10 cellular contexts compared by ENCODE assay signal in genomic region chr4:98642991-98643426, GRCh38. TPM values are rescaled to one million over a fixed set of nuclear protein-coding genes. Genes with fewer than 3 reads are reported as not detected.
DNase-seq lines count a peak whose midpoint lies in the region; ATAC-seq, FAIRE-seq and TF ChIP-seq lines count a peak whose summit lies in the region.
"Had no signal": no experiment of that assay in that cellular context is flagged by ENCODE, and none has a peak within 500 bp of the region (broad histone marks: within the 10 kb centered on the region; RNA-seq: fewer than 3 reads in every experiment).

No MANE protein-coding gene starts in this region.

- ATAC-seq in K562 = no peak; the same call in 2 of the 3 replicates
- ATAC-seq in GM18517 (IDR thresholded peaks at IDR 0.05; ENCODE audit: unreplicated experiment) = no peak

- CTCF ChIA-PET in K562 (lab: Yijun Ruan, JAX; ENCODE audit: low intra/inter-chr PET ratio) = no interaction called here

- H3K36me3 ChIP-seq in K562 (ENCODE audit: control insufficient read depth, insufficient read depth, low read length) = no peaks in the 10 kb centered on the region

- TF ChIP-seq CTCF in K562 (IDR thresholded peaks at IDR 0.05 in 2 of 3, conservative IDR thresholded peaks at IDR 0.05 in 1 of 3; ENCODE audit: insufficient read depth in 2 of 3, low read depth in 1 of 3, low read length in 3 of 3) = no peak
- no peak for TF ChIP-seq CTCF in GM20000 (IDR thresholded peaks at IDR 0.05; ENCODE audit: extremely low read depth, missing control alignments)

- no peaks in the 10 kb centered on the region for H3K4me1 ChIP-seq in K562 (replicated peaks in 1 of 2; ENCODE audit: control insufficient read depth in 2 of 2, insufficient read depth in 2 of 2, low read length in 2 of 2)

- no TSS peak for BruUV-seq in K562 (replicated peaks; lab: Mats Ljungman, UMichigan)

- no peak for TF ChIP-seq POLR2A in K562 (conservative IDR thresholded peaks at IDR 0.05)

- no peak overlapping the region for H3K4me3 ChIP-seq in K562

- no peak for TF ChIP-seq RAD21 in K562 (CRISPR knock-in tag; conservative IDR thresholded peaks at IDR 0.05 in 1 of 2, IDR thresholded peaks at IDR 0.05 in 1 of 2)

- H3K9me3 ChIP-seq in K562 (replicated peaks; ENCODE audit: control insufficient read depth, insufficient read depth, low read depth, low read length) = no peaks in the 10 kb centered on the region

- H3K27ac ChIP-seq in K562 (ENCODE audit: extremely low read depth, low read depth, low read length) = no peak overlapping the region

- H3K9ac ChIP-seq in K562 (ENCODE audit: insufficient read depth in 1 of 2, low read depth in 2 of 2, low read length in 2 of 2) = no peak overlapping the region

- 4% methylated on average over 4 of the region's 4 CpGs for WGBS in K562 (ENCODE audit: insufficient coverage, low coverage, missing lambda C conversion rate)

- no peaks in the 10 kb centered on the region for H3K79me2 ChIP-seq in K562 (ENCODE audit: control insufficient read depth, insufficient read depth, low read length)

- peaks cover 0 to 4% of the 10 kb centered on the region in 2 experiments; a peak in 3 of 5 replicates for H3K27me3 ChIP-seq in K562 (ENCODE audit: control insufficient read depth in 2 of 2, insufficient read depth in 2 of 2, low read length in 2 of 2)

- no peaks in the 10 kb centered on the region for H3K9me1 ChIP-seq in K562 (ENCODE audit: control insufficient read depth, insufficient read depth, low read length)

- in situ Hi-C loops in K562 (cut with MboI) = no loop called here

- DNase-seq in DMS53 treated with DMSO at 0.1 percent for 48 hours (lab: John Stamatoyannopoulos, UW; ENCODE audit: unreplicated experiment) = peak; percentile 91
- peak; percentile 74 for DNase-seq in LHCN-M2 (ENCODE audit: low read depth)
- no peak for DNase-seq in K562 (ENCODE audit: extremely low read depth in 1 of 4, low spot score in 3 of 4)
- DNase-seq in lung microvascular endothelial cell (ENCODE audit: low read depth in 2 of 2) = peak; percentile 59 to 60
- no peak for DNase-seq in NCI-H187 (lab: John Stamatoyannopoulos, UW)
- no peak for DNase-seq in GM20000 (ENCODE audit: low spot score)
- no peak for DNase-seq in nucleus accumbens (lab: John Stamatoyannopoulos, UW)
- DNase-seq: hypothalamus, NCI-H2029 had no signal

- intact Hi-C loops in K562 (cut with micrococcal nuclease) = no loop called here

- no peak overlapping the region for H2AFZ ChIP-seq in K562 (ENCODE audit: low read depth, low read length)

- peak; percentile 51 for FAIRE-seq in K562 (lab: Jason Lieb, UNC)

- no peak for TF ChIP-seq EP300 in K562 (IDR thresholded peaks at IDR 0.05; ENCODE audit: low read length)

- POLR2A ChIA-PET in K562 (lab: Yijun Ruan, JAX) = interaction anchor here (0.6 kb wide), 1 partner anchor 147 kb away, joined by 4 read pairs; no protein-coding TSS in a partner anchor

- no peaks in the 10 kb centered on the region for H4K20me1 ChIP-seq in K562 (replicated peaks; ENCODE audit: control insufficient read depth, insufficient read depth, low read length)

- no peak overlapping the region; the same call in 1 of the 2 replicates for H3K4me2 ChIP-seq in K562 (ENCODE audit: insufficient read depth, low read length)

TF ChIP-seq in K562, 482 proteins besides CTCF, POLR2A, EP300 and RAD21 (continues in another document):
- TF ChIP-seq ZNF436 (CRISPR knock-in tag; IDR thresholded peaks at IDR 0.05) (no peak), SREBF2 (CRISPR knock-in tag; IDR thresholded peaks at IDR 0.05) (no peak), PHF21A (IDR thresholded peaks at IDR 0.05; ENCODE audit: borderline replicate concordance, low read depth) (no peak), TAF9B (IDR thresholded peaks at IDR 0.05; ENCODE audit: partially characterized antibody) (no peak), GTF2F1 (IDR thresholded peaks at IDR 0.05; ENCODE audit: low read depth, low read length) (no peak), MEIS2 (IDR thresholded peaks at IDR 0.05; ENCODE audit: partially characterized antibody) (no peak), RNF2 (IDR thresholded peaks at IDR 0.05) (no peak), ZNF76 (CRISPR knock-in tag; IDR thresholded peaks at IDR 0.05; ENCODE audit: borderline replicate concordance) (no peak), TCF7L2 (IDR thresholded peaks at IDR 0.05; ENCODE audit: low read depth, low read length) (no peak), FUS (optimal IDR thresholded peaks at IDR 0.05; ENCODE audit: low read depth, low read length) (no peak), CREB5 (CRISPR knock-in tag; IDR thresholded peaks at IDR 0.05) (no peak), SMARCA4 (IDR thresholded peaks at IDR 0.05) (peak; percentile 61; the same call in 1 of the 2 replicates), RBFOX2 (IDR thresholded peaks at IDR 0.05; ENCODE audit: low read depth, low read length) (no peak), ZBTB1 (CRISPR knock-in tag; IDR thresholded peaks at IDR 0.05; ENCODE audit: borderline replicate concordance, low read depth) (no peak), CCNT2 (IDR thresholded peaks at IDR 0.05; ENCODE audit: borderline replicate concordance, extremely low read depth, insufficient read length, low read depth, low read length) (no peak), THRAP3 (IDR thresholded peaks at IDR 0.05; ENCODE audit: borderline replicate concordance) (no peak), CEBPB (tag; IDR thresholded peaks at IDR 0.05) (peak; percentile 82), ARID1B (IDR thresholded peaks at IDR 0.05) (peak; percentile 66), WHSC1 (IDR thresholded peaks at IDR 0.05; ENCODE audit: low read length) (no peak), NFIC (IDR thresholded peaks at IDR 0.05) (no peak)

RNA-seq across cellular contexts. Expression of gene TSPAN5, which starts 15.4 kb away (rescaled TPM):
- total RNA-seq in LHCN-M2 (2014; rRNA removed) (75.5 and 86.5 TPM in 2 replicates), K562 (2014; rRNA removed) (0.61 and 0.86 TPM in 2 replicates), K562 (2014; rRNA removed; fragmentation: Illumina TruSeq; extraction: Trizol) (0.69 and 0.80 TPM in 2 replicates), K562 (2015; rRNA removed; fragmentation: Illumina TruSeq; extraction: Trizol) (0.38 and 0.58 TPM in 2 replicates), K562 (2021) (1.5 TPM in 2 replicates), lung microvascular endothelial cell (74.3 and 83.9 TPM in 2 replicates)
- 29.0 TPM for polyA plus RNA-seq in LHCN-M2 (2012)
- 1.8 and 1.9 TPM in 2 replicates for total RNA-seq in K562 (2011; cell fraction: chromatin; rRNA removed; ENCODE audit: low replicate concordance)
- total RNA-seq in K562 (2011; cell fraction: nucleolus; rRNA removed) = 0.79 and 3.2 TPM in 2 replicates
- total RNA-seq in K562 (2011; cell fraction: nucleoplasm; rRNA removed) = 0.59 and 2.9 TPM in 2 replicates
- polyA plus RNA-seq in K562 (2011; rRNA removed) (0.60 and 6.6 TPM in 2 replicates), K562 (2014; fragmentation: Illumina TruSeq; extraction: Trizol) (0.88 and 1.1 TPM in 2 replicates), K562 (2014; fragmentation: Nextera tagmentation; extraction: Ambion mirVana) (under 1 TPM; 0.59 to 0.73 TPM), K562 (2014; rRNA removed) (0.62 and 1.2 TPM in 2 replicates)
- polyA plus RNA-seq in K562 (2011; cell fraction: cytosol; rRNA removed) = 0.59 and 3.8 TPM in 2 replicates
- 0.51 and 3.1 TPM in 2 replicates for polyA plus RNA-seq in K562 (2011; cell fraction: nucleus; rRNA removed)
- 1.2 and 1.5 TPM in 2 replicates for polyA plus RNA-seq in K562 (2012)
- 0.93 and 5.2 TPM in 2 replicates for polyA minus RNA-seq in K562 (2011; rRNA and poly(A)+ RNA removed)
- 4.5 TPM in 1 of 2 replicates, not detected in the other for polyA minus RNA-seq in K562 (2011; cell fraction: cytosol; rRNA and poly(A)+ RNA removed)
- 0.22 and 1.9 TPM in 2 replicates for polyA minus RNA-seq in K562 (2011; cell fraction: nucleus; rRNA and poly(A)+ RNA removed)

Comparison
In these comparisons a context has a peak if more than half of its experiments do, and no peak if none do; other contexts are left out.
1. DNase-seq: peak in DMS53 treated with DMSO at 0.1 percent for 48 hours (single experiment), LHCN-M2 (single experiment) and lung microvascular endothelial cell (2 of 2); none in K562 (0 of 4), NCI-H187 (0 of 2), GM20000 (single experiment) and nucleus accumbens (0 of 56).
2. RNA of gene TSPAN5, which starts 15.4 kb away (total RNA-seq): 75.5 to 86.5 TPM in LHCN-M2 and 74.3 to 83.9 TPM in lung microvascular endothelial cell; 0.38 to 3.2 TPM in K562; every median in the first group is over 10 times any median in the second.